In genomic region chr20:34096699-34097420, GRCh38 we compare ENCODE assay signal across 20 cellular contexts. TPM values are rescaled to one million over a fixed set of nuclear protein-coding genes. Genes with fewer than 3 reads are reported as not detected.
DNase-seq lines count a peak whose midpoint lies in the region; ATAC-seq, FAIRE-seq and TF ChIP-seq lines count a peak whose summit lies in the region.
"Had no signal": no experiment of that assay in that cellular context is flagged by ENCODE, and none has a peak within 500 bp of the region (broad histone marks: within the 10 kb centered on the region; RNA-seq: fewer than 3 reads in every experiment).

No MANE protein-coding gene starts in this region.

- H3K4me3 Mint-ChIP-seq in activated T-cell treated with anti-CD3 and anti-CD28 coated beads, Interleukin-2, amount 50 U/mL, for 24 hours, result no peak overlapping the region
- H3K4me3 Mint-ChIP-seq: activated B cell treated with CpG ODN at 0.5 μM for 24 hours had no signal

- FAIRE-seq in GM19239 (lab: Jason Lieb, UNC), result no peak

- H3K4me3 ChIP-seq in DND-41 (ENCODE audit: low read depth in 1 of 2, low read length in 2 of 2), result no peak overlapping the region
- H3K4me3 ChIP-seq in astrocyte of the spinal cord (ENCODE audit: low read depth, low read length), result no peak overlapping the region
- H3K4me3 ChIP-seq: BLaER1, lung, upper lobe of left lung had no signal

- no peaks in the 10 kb centered on the region for H3K27me3 Mint-ChIP-seq in activated T-cell treated with anti-CD3 and anti-CD28 coated beads, Interleukin-2, amount 50 U/mL, for 24 hours
- H3K27me3 Mint-ChIP-seq: activated B cell treated with CpG ODN at 0.5 μM for 24 hours had no signal

- in situ Hi-C loops in astrocyte of the spinal cord (cut with HindIII; ENCODE audit: low sequenced_read_pairs), result no loop called here

- H3K27me3 ChIP-seq in DND-41 (ENCODE audit: insufficient read depth, low read length, poor library complexity), result no peaks in the 10 kb centered on the region
- H3K27me3 ChIP-seq: BLaER1, upper lobe of left lung had no signal

- H3K4me1 ChIP-seq in DND-41 (ENCODE audit: insufficient read depth, low read length), result no peaks in the 10 kb centered on the region
- H3K4me1 ChIP-seq: BLaER1 had no signal

- H3K9me3 Mint-ChIP-seq in activated T-cell treated with anti-CD3 and anti-CD28 coated beads, Interleukin-2, amount 50 U/mL, for 24 hours, result no peaks in the 10 kb centered on the region
- H3K9me3 Mint-ChIP-seq: activated B cell treated with CpG ODN at 0.5 μM for 24 hours had no signal

- H3K4me2 ChIP-seq in DND-41 (ENCODE audit: insufficient read depth, low read length), result no peak overlapping the region
- H3K4me2 ChIP-seq: BLaER1 had no signal

- DNase-seq in activated T-cell treated with anti-CD3 and anti-CD28 coated beads, Interleukin-2, amount 50 U/mL, for 24 hours, result no peak
- no peak for DNase-seq in activated T-cell treated with anti-CD3 and anti-CD28 coated beads, Interleukin-2, amount 50 U/mL, for 1 hour
- DNase-seq in DND-41 (peak; percentile 3), astrocyte of the spinal cord (ENCODE audit: low read depth, low spot score) (peak; percentile 10), omental fat pad (ENCODE audit: low spot score) (no peak), inferior parietal cortex (ENCODE audit: extremely low spot score) (no peak), SIG-M5 (lab: John Stamatoyannopoulos, UW) (no peak), GM19239 (ENCODE audit: insufficient read length, low spot score) (no peak)
- DNase-seq: activated B cell treated with CpG ODN at 0.5 μM for 24 hours; activated CD8-positive, alpha-beta memory T cell treated with anti-CD3 and anti-CD28 coated beads for 24 hours; activated T-cell treated with anti-CD3 and anti-CD28 coated beads, Interleukin-2, amount 50 U/mL, for 48 hours; Calu3; EL; glutamatergic neuron; NCI-H1417; NCI-H2081 treated with DMSO at 0.1 percent for 48 hours; upper lobe of left lung had no signal

- TF ChIP-seq CTCF in DND-41 (IDR thresholded peaks at IDR 0.05; ENCODE audit: borderline replicate concordance, extremely low read depth, low read length, poor library complexity, severe bottlenecking) (no peak), astrocyte of the spinal cord (IDR thresholded peaks at IDR 0.05; ENCODE audit: low read depth, low read length) (no peak), omental fat pad (IDR thresholded peaks at IDR 0.05) (no peak)

- no peak overlapping the region for H3K27ac ChIP-seq in DND-41 (ENCODE audit: low read length)
- H3K27ac ChIP-seq: BLaER1, upper lobe of left lung had no signal

- peaks cover 100% of the 10 kb centered on the region for H3K36me3 ChIP-seq in DND-41 (ENCODE audit: insufficient read depth, low read length)

- peaks cover 99% of the 10 kb centered on the region for H3K36me3 Mint-ChIP-seq in activated T-cell treated with anti-CD3 and anti-CD28 coated beads, Interleukin-2, amount 50 U/mL, for 24 hours (ENCODE audit: low read depth)

- peaks cover 84% of the 10 kb centered on the region for H3K79me2 ChIP-seq in DND-41 (ENCODE audit: insufficient read depth, low read length)

- peak; percentile 20; the same call in 1 of the 3 replicates for ATAC-seq in DND-41 (ENCODE audit: insufficient read depth, low read depth)
- peak; percentile 68 for ATAC-seq in omental fat pad (ENCODE audit: low FRiP score)
- ATAC-seq: Right ventricle myocardium inferior had no signal

- H2AFZ ChIP-seq in DND-41 (ENCODE audit: low read depth, low read length), result no peak overlapping the region

- no peak overlapping the region for H3K9ac ChIP-seq in DND-41 (ENCODE audit: low read depth, low read length)
- H3K9ac ChIP-seq: BLaER1 had no signal

- no peaks in the 10 kb centered on the region for H3K9me3 ChIP-seq in DND-41 (ENCODE audit: insufficient read depth, low read length, severe bottlenecking)
- H3K9me3 ChIP-seq: BLaER1, upper lobe of left lung had no signal

- peaks cover 56% of the 10 kb centered on the region for H4K20me1 ChIP-seq in DND-41 (ENCODE audit: insufficient read depth, low read length)

- peaks cover 36% of the 10 kb centered on the region for H3K4me1 Mint-ChIP-seq in activated T-cell treated with anti-CD3 and anti-CD28 coated beads, Interleukin-2, amount 50 U/mL, for 24 hours (ENCODE audit: low read depth)
- H3K4me1 Mint-ChIP-seq: activated B cell treated with CpG ODN at 0.5 μM for 24 hours had no signal

- peak overlapping the region; percentile 68 for H3K27ac Mint-ChIP-seq in activated T-cell treated with anti-CD3 and anti-CD28 coated beads, Interleukin-2, amount 50 U/mL, for 24 hours
- H3K27ac Mint-ChIP-seq: activated B cell treated with CpG ODN at 0.5 μM for 24 hours had no signal

RNA-seq across cellular contexts. Expression of gene EIF2S2, which starts 15.2 kb away (rescaled TPM):
- 10 to 100 TPM; 39.2 to 64.8 (median 51.7) TPM for total RNA-seq in omental fat pad

Comparison
In these comparisons a context has a peak if more than half of its experiments do, and no peak if none do; other contexts are left out.
1. DNase-seq: peak in DND-41 (single experiment) and astrocyte of the spinal cord (single experiment); none in activated T-cell treated with anti-CD3 and anti-CD28 coated beads, Interleukin-2, amount 50 U/mL, for 24 hours (single experiment), activated T-cell treated with anti-CD3 and anti-CD28 coated beads, Interleukin-2, amount 50 U/mL, for 1 hour (single experiment), omental fat pad (single experiment), inferior parietal cortex (single experiment), SIG-M5 (single experiment) and GM19239 (single experiment).